9 cellular contexts compared by ENCODE assay signal in genomic region chr7:55309040-55309991, GRCh38. TPM values are rescaled to one million over a fixed set of nuclear protein-coding genes. Genes with fewer than 3 reads are reported as not detected.
DNase-seq lines count a peak whose midpoint lies in the region; ATAC-seq and FAIRE-seq lines count a peak whose summit lies in the region.
"Had no signal": no experiment of that assay in that cellular context is flagged by ENCODE, and none has a peak within 500 bp of the region (broad histone marks: within the 10 kb centered on the region; RNA-seq: fewer than 3 reads in every experiment).

No MANE protein-coding gene starts in this region.

- POLR2A ChIA-PET in CD8-positive, alpha-beta memory T cell (lab: Charles Lee): interaction anchor here (0.5 to 1.7 kb wide), 3 partner anchors 12 to 264 kb away, joined by 3 to 26 read pairs (median 3); partner anchors contain the start of gene LANCL2

- peak overlapping the region; percentile 88 to 97 (median 95) for H3K27ac Mint-ChIP-seq in CD8-positive, alpha-beta memory T cell
- H3K27ac Mint-ChIP-seq in activated T-helper 17 cell treated with anti-CD3 and anti-CD28 coated beads, Interleukin-2, amount 50 U/mL, for 72 hours: peak overlapping the region; percentile 91

- H3K36me3 ChIP-seq in CD8-positive, alpha-beta memory T cell (ENCODE audit: insufficient read depth, low read length): no peaks in the 10 kb centered on the region
- H3K36me3 ChIP-seq: neutrophil had no signal

- no peaks in the 10 kb centered on the region for H3K36me3 Mint-ChIP-seq in CD8-positive, alpha-beta memory T cell
- H3K36me3 Mint-ChIP-seq in activated T-helper 17 cell treated with anti-CD3 and anti-CD28 coated beads, Interleukin-2, amount 50 U/mL, for 72 hours (ENCODE audit: low read depth): peaks cover 6% of the 10 kb centered on the region

- H3K27me3 Mint-ChIP-seq in CD8-positive, alpha-beta memory T cell: peaks cover 0 to 4% of the 10 kb centered on the region in 2 donors
- peaks cover 4% of the 10 kb centered on the region for H3K27me3 Mint-ChIP-seq in activated T-helper 17 cell treated with anti-CD3 and anti-CD28 coated beads, Interleukin-2, amount 50 U/mL, for 72 hours

- peak overlapping the region; percentile 35 for H3K4me3 ChIP-seq in CD8-positive, alpha-beta memory T cell (ENCODE audit: low read length)

- peak; percentile 87 for ATAC-seq in GM21381 (IDR thresholded peaks at IDR 0.05; ENCODE audit: unreplicated experiment)
- peak; percentile 89 for ATAC-seq in activated T-helper 17 cell treated with anti-CD3 and anti-CD28 coated beads, Interleukin-2, amount 50 U/mL, for 72 hours (replicated peaks)

- H3K27me3 ChIP-seq in CD8-positive, alpha-beta memory T cell (ENCODE audit: insufficient read depth, low read length, poor library complexity, severe bottlenecking): no peaks in the 10 kb centered on the region

- H3K9me3 Mint-ChIP-seq in CD8-positive, alpha-beta memory T cell: no peaks in the 10 kb centered on the region
- H3K9me3 Mint-ChIP-seq in activated T-helper 17 cell treated with anti-CD3 and anti-CD28 coated beads, Interleukin-2, amount 50 U/mL, for 72 hours: no peaks in the 10 kb centered on the region

- peak; percentile 69 for FAIRE-seq in HTR-8/SVneo (lab: Jason Lieb, UNC)

- H3K4me1 ChIP-seq in CD8-positive, alpha-beta memory T cell (ENCODE audit: insufficient read depth, low read length): peaks cover 32% of the 10 kb centered on the region

- H3K4me1 Mint-ChIP-seq in CD8-positive, alpha-beta memory T cell: peaks cover 52 to 72% (median 57%) of the 10 kb centered on the region in 3 donors
- peaks cover 24% of the 10 kb centered on the region for H3K4me1 Mint-ChIP-seq in activated T-helper 17 cell treated with anti-CD3 and anti-CD28 coated beads, Interleukin-2, amount 50 U/mL, for 72 hours

- peak overlapping the region; percentile 13 to 76 (median 52) for H3K4me3 Mint-ChIP-seq in CD8-positive, alpha-beta memory T cell
- peak overlapping the region; percentile 55 for H3K4me3 Mint-ChIP-seq in activated T-helper 17 cell treated with anti-CD3 and anti-CD28 coated beads, Interleukin-2, amount 50 U/mL, for 72 hours

- H3K27ac ChIP-seq in CD8-positive, alpha-beta memory T cell (ENCODE audit: low read depth, low read length): peak overlapping the region; percentile 52
- H3K27ac ChIP-seq: neutrophil had no signal

- peak; percentile 0 to 87 (median 63) for DNase-seq in CD8-positive, alpha-beta memory T cell
- DNase-seq in HTR-8/SVneo (ENCODE audit: insufficient read length, low spot score) (no peak), NCI-H1694 (lab: John Stamatoyannopoulos, UW) (no peak), DMS 273 treated with DMSO at 0.1 percent for 48 hours (lab: John Stamatoyannopoulos, UW) (no peak), NCI-H2107 treated with DMSO at 0.1 percent for 48 hours (lab: John Stamatoyannopoulos, UW; ENCODE audit: unreplicated experiment) (no peak)
- peak; percentile 40 to 78 (median 63) for DNase-seq in stimulated activated CD4-positive, alpha-beta T cell treated with anti-CD3 and anti-CD28 coated beads, TNF-alpha, amount 100 ng/mL, for 48 hours (ENCODE audit: low read depth in 3 of 3)

- CTCF ChIA-PET in CD8-positive, alpha-beta memory T cell (lab: Charles Lee): interaction anchor here (0.9 to 3.6 kb wide), 10 partner anchors 11 to 106 kb away, joined by 3 to 25 read pairs (median 4); partner anchors contain the start of gene LANCL2

- no peaks in the 10 kb centered on the region for H3K9me3 ChIP-seq in CD8-positive, alpha-beta memory T cell (ENCODE audit: low read length)
- H3K9me3 ChIP-seq: neutrophil had no signal

RNA-seq across cellular contexts. Expression of gene LANCL2, which starts 55.8 kb away (rescaled TPM):
- total RNA-seq in CD8-positive, alpha-beta memory T cell: 10 to 100 TPM; 22.1 to 24.1 TPM
- polyA plus RNA-seq in CD8-positive, alpha-beta memory T cell: 7.4 TPM
- 1 to 10 TPM; 6.7 to 9.4 TPM for total RNA-seq in activated T-helper 17 cell treated with anti-CD3 and anti-CD28 coated beads, Interleukin-2, amount 50 U/mL, for 72 hours

Comparison
In these comparisons a context has a peak if more than half of its experiments do, and no peak if none do; other contexts are left out.
1. DNase-seq: peak in CD8-positive, alpha-beta memory T cell (5 of 5) and stimulated activated CD4-positive, alpha-beta T cell treated with anti-CD3 and anti-CD28 coated beads, TNF-alpha, amount 100 ng/mL, for 48 hours (3 of 3); none in HTR-8/SVneo (single experiment), NCI-H1694 (single experiment), DMS 273 treated with DMSO at 0.1 percent for 48 hours (single experiment) and NCI-H2107 treated with DMSO at 0.1 percent for 48 hours (single experiment).